In genomic region chr10:23448802-23449570, GRCh38 we compare ENCODE assay signal across 9 cellular contexts. TPM values are rescaled to one million over a fixed set of nuclear protein-coding genes. Genes with fewer than 3 reads are reported as not detected.
DNase-seq lines count a peak whose midpoint lies in the region; ATAC-seq and TF ChIP-seq lines count a peak whose summit lies in the region.
"Had no signal": no experiment of that assay in that cellular context is flagged by ENCODE, and none has a peak within 500 bp of the region (broad histone marks: within the 10 kb centered on the region; RNA-seq: fewer than 3 reads in every experiment).

No MANE protein-coding gene starts in this region.

- DNase-seq in MV-4-11 (lab: John Stamatoyannopoulos, UW) (peak; percentile 83), left lung (no peak), NCI-H82 treated with DMSO at 0.1 percent for 48 hours (lab: John Stamatoyannopoulos, UW; ENCODE audit: unreplicated experiment) (no peak), MCF 10A (ENCODE audit: unreplicated experiment) (no peak), left ventricle myocardium inferior (no peak), foreskin fibroblast (no peak)
- DNase-seq: heart right ventricle had no signal

- H3K36me3 ChIP-seq in HEK293 (ENCODE audit: control insufficient read depth in 2 of 2, insufficient read depth in 1 of 2, low read length in 2 of 2): peaks cover 2 to 4% of the 10 kb centered on the region in 2 experiments; a peak in 2 of 3 replicates
- H3K36me3 ChIP-seq in left lung: peaks cover 0 to 8% of the 10 kb centered on the region in 2 donors
- peaks cover 7% of the 10 kb centered on the region for H3K36me3 ChIP-seq in left ventricle myocardium inferior

- H3K9me3 ChIP-seq in HEK293 (ENCODE audit: control insufficient read depth, insufficient read depth, low read depth, low read length) (no peaks in the 10 kb centered on the region), left lung (no peaks in the 10 kb centered on the region), left ventricle myocardium inferior (replicated peaks) (no peaks in the 10 kb centered on the region)
- H3K9me3 ChIP-seq: heart right ventricle had no signal

- no peaks in the 10 kb centered on the region for H3K4me1 ChIP-seq in HEK293 (ENCODE audit: control insufficient read depth, insufficient read depth, low read length)
- peaks cover 0 to 72% of the 10 kb centered on the region in 2 donors for H3K4me1 ChIP-seq in left lung
- peaks cover 67% of the 10 kb centered on the region for H3K4me1 ChIP-seq in left ventricle myocardium inferior

- H3K27ac ChIP-seq in HEK293 (ENCODE audit: extremely low read depth, low read depth, low read length) (no peak overlapping the region), left lung (peak overlapping the region in 1 of 2 donors; percentile 71), left ventricle myocardium inferior (replicated peaks) (no peak overlapping the region)

- intact Hi-C loops in left lung (cut with DNase I) (no loop called here), MCF 10A (cut with micrococcal nuclease) (no loop called here), left ventricle myocardium inferior (cut with micrococcal nuclease) (no loop called here)

- peak; percentile 94 for ATAC-seq in GM18858 (IDR thresholded peaks at IDR 0.05; ENCODE audit: unreplicated experiment)
- peak; percentile 55 for ATAC-seq in left lung

- H3K4me3 Mint-ChIP-seq in MCF 10A (ENCODE audit: unreplicated experiment): no peak overlapping the region

- peaks cover 14% of the 10 kb centered on the region for H3K4me1 Mint-ChIP-seq in MCF 10A (ENCODE audit: insufficient read depth, unreplicated experiment)

- H3K9me3 Mint-ChIP-seq in MCF 10A (ENCODE audit: unreplicated experiment): no peaks in the 10 kb centered on the region

- BruUV-seq in MCF 10A (replicated peaks; lab: Mats Ljungman, UMichigan): no TSS peak

- H3K4me3 ChIP-seq in HEK293 (ENCODE audit: low read depth, low read length) (no peak overlapping the region), left lung (no peak overlapping the region), left ventricle myocardium inferior (no peak overlapping the region), foreskin fibroblast (ENCODE audit: low read depth in 1 of 2, low read length in 2 of 2) (no peak overlapping the region)
- H3K4me3 ChIP-seq: heart right ventricle had no signal

- POLR2A ChIA-PET in HEK293 (lab: Yijun Ruan, JAX) (no interaction called here), MCF 10A (lab: Yijun Ruan, JAX) (interaction anchor here (1.4 kb wide), 1 partner anchor 8 kb away, joined by 5 read pairs; no protein-coding TSS in a partner anchor)

- H3K27me3 Mint-ChIP-seq in MCF 10A (ENCODE audit: insufficient read depth, unreplicated experiment): no peaks in the 10 kb centered on the region

- TF ChIP-seq CTCF in HEK293 (tag by site-specific recombination; IDR thresholded peaks at IDR 0.05) (no peak), left lung (IDR thresholded peaks at IDR 0.05) (no peak), MCF 10A (IDR thresholded peaks at IDR 0.05; ENCODE audit: unreplicated experiment) (no peak), left ventricle myocardium inferior (IDR thresholded peaks at IDR 0.05; ENCODE audit: borderline replicate concordance) (no peak), foreskin fibroblast (IDR thresholded peaks at IDR 0.05; ENCODE audit: low read depth, low read length) (no peak)

- CTCF ChIA-PET in HEK293 (lab: Yijun Ruan, JAX) (no interaction called here), MCF 10A (lab: Yijun Ruan, JAX) (interaction anchor here (0.6 to 1.3 kb wide), 2 partner anchors 136 to 1069 kb away, joined by 3 to 4 read pairs; no protein-coding TSS in a partner anchor)

- H3K27ac Mint-ChIP-seq in MCF 10A (ENCODE audit: low read depth, unreplicated experiment): no peak overlapping the region

- no peaks in the 10 kb centered on the region for H3K27me3 ChIP-seq in left lung
- no peaks in the 10 kb centered on the region for H3K27me3 ChIP-seq in left ventricle myocardium inferior (ENCODE audit: low read depth)
- H3K27me3 ChIP-seq: heart right ventricle had no signal

- peaks cover 3% of the 10 kb centered on the region for H3K36me3 Mint-ChIP-seq in MCF 10A (ENCODE audit: insufficient read depth, unreplicated experiment)

TF ChIP-seq in HEK293, 187 proteins besides CTCF, POLR2A, EP300 and RAD21:
- TF ChIP-seq ZNF366 (tag by site-specific recombination; conservative IDR thresholded peaks at IDR 0.05) (peak; percentile 93), ZNF19 (tag by site-specific recombination; IDR thresholded peaks at IDR 0.05; ENCODE audit: low read depth) (no peak)

RNA-seq across cellular contexts. Expression of gene OTUD1, which starts 10.1 kb away (rescaled TPM):
- total RNA-seq in left lung (10 to 100 TPM; 19.4 to 21.6 TPM), MCF 10A (2022) (12.1 and 14.9 TPM in 2 replicates), left ventricle myocardium inferior (19.5 TPM)
